In the genomic region with DNA sequence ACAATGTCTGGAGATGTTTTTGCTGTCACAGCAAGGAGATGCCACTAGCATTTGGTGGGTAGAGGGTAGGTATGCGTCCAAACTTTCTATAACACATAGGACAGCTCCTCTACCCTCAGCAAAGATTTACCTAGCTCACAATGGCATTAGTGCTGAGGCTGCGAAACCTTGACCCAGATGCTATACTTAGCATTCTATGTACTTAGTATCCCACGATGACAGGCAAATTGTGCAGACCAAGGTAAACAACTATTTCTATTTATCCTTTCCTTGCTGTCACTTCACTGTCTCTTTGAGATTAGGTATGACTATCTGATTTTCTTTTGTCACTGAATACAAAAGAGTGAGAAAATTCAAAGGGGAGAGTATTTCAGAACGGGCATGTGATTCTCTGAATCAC, we compare ENCODE assay signal across 2 cellular contexts.
TF ChIP-seq lines count a peak whose summit lies in the region.

No MANE protein-coding gene starts in this region.

TF ChIP-seq in H1, 55 proteins besides CTCF, POLR2A, EP300 and RAD21:
- no peak for TF ChIP-seq TCF12 (IDR thresholded peaks at IDR 0.05; ENCODE audit: low read depth, low read length)
- TF ChIP-seq MAFK (IDR thresholded peaks at IDR 0.05; ENCODE audit: low read depth, low read length) = peak; percentile 46; the same call in 1 of the 2 replicates

TF ChIP-seq in HepG2, 621 proteins besides CTCF, POLR2A, EP300 and RAD21:
- no peak for TF ChIP-seq HES4 (CRISPR knock-in tag; IDR thresholded peaks at IDR 0.05; ENCODE audit: borderline replicate concordance)
- peak; percentile 57 for TF ChIP-seq MAFF (IDR thresholded peaks at IDR 0.05; ENCODE audit: low read depth, low read length)
- TF ChIP-seq RXRA (CRISPR knock-in tag; IDR thresholded peaks at IDR 0.05) = no peak
- peak; percentile 52 to 58 for TF ChIP-seq MAFK (conservative IDR thresholded peaks at IDR 0.05 in 1 of 2, IDR thresholded peaks at IDR 0.05 in 1 of 2; ENCODE audit: low read length in 2 of 2)
- no peak for TF ChIP-seq ZNF674 (CRISPR knock-in tag; IDR thresholded peaks at IDR 0.05; ENCODE audit: low read depth)
